ENCODE assay signal across 9 cellular contexts in the genomic region with DNA sequence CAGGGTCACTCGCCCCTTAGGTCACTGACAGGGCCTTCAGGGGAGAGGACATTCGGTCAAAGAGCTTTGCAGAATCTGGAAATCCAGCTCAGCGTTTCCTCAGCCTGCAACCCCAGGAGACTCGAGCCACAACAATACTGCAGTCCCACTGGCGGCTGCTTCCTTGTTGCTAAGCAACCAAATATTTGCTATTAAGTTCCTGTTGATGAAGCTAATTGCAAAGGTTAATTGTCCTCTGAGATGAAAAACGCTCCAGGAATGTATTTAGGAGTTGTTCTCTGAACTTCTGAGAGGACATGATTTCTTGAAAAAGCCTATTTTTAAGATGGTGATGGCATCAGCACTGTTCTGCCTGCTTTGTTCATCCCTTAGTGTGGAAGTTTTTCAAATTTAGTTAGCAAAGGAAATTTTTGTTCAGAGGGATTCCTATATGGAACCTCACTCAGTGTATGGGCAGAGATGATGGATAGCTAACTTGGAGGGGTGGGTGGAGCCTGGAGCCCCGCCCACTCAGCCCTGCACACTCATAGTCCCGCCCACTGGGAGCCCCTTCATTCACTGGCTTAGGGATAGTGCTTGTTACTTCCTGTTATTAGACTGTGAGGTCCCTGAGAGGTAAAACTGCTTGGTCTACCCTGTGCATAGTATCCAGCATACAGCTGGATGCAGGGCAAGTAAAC.
DNase-seq lines count a peak whose midpoint lies in the region; ATAC-seq, FAIRE-seq and TF ChIP-seq lines count a peak whose summit lies in the region.
"Had no signal": no experiment of that assay in that cellular context is flagged by ENCODE, and none has a peak within 500 bp of the region (broad histone marks: within the 10 kb centered on the region; RNA-seq: fewer than 3 reads in every experiment).

No MANE protein-coding gene starts in this region.

- H3K4me1 ChIP-seq in colonic mucosa: no peaks in the 10 kb centered on the region
- no peaks in the 10 kb centered on the region for H3K4me1 ChIP-seq in mucosa of rectum (ENCODE audit: control insufficient read depth in 2 of 2, insufficient read depth in 2 of 2, low read length in 2 of 2)

- ATAC-seq in GM21529 (IDR thresholded peaks at IDR 0.05; ENCODE audit: unreplicated experiment) (peak; percentile 67), HG02840 (IDR thresholded peaks at IDR 0.05; ENCODE audit: low FRiP score, unreplicated experiment) (no peak)

- no peak for FAIRE-seq in GM12892 (lab: Jason Lieb, UNC)

- no peak for TF ChIP-seq POLR2A in GM12892 (IDR thresholded peaks at IDR 0.05; ENCODE audit: low read depth, low read length)

- H3K9me3 ChIP-seq in colonic mucosa (no peaks in the 10 kb centered on the region), mucosa of rectum (ENCODE audit: control insufficient read depth in 2 of 2, low read length in 2 of 2) (no peaks in the 10 kb centered on the region)

- H3K27me3 ChIP-seq in colonic mucosa (no peaks in the 10 kb centered on the region), mucosa of rectum (ENCODE audit: control insufficient read depth in 2 of 2, insufficient read depth in 2 of 2, low read length in 2 of 2) (no peaks in the 10 kb centered on the region)

- no peak for TF ChIP-seq CTCF in colonic mucosa (IDR thresholded peaks at IDR 0.05)

- DNase-seq in DMS153 treated with DMSO at 0.1 percent for 48 hours (lab: John Stamatoyannopoulos, UW; ENCODE audit: unreplicated experiment) (peak; percentile 78), NCI-H82 (lab: John Stamatoyannopoulos, UW) (peak; percentile 55), colonic mucosa (no peak), GM12892 (ENCODE audit: insufficient read length) (no peak)
- no peak for DNase-seq in effector CD8-positive, alpha-beta T cell (lab: John Stamatoyannopoulos, UW)

- peak overlapping the region; percentile 25 for H3K27ac ChIP-seq in colonic mucosa
- H3K27ac ChIP-seq in mucosa of rectum (ENCODE audit: low read depth in 2 of 2, low read length in 2 of 2): peak overlapping the region; percentile 54 to 61
- H3K27ac ChIP-seq: KMS-11 had no signal

- H3K9ac ChIP-seq in colonic mucosa (ENCODE audit: low read depth in 2 of 2, low read length in 2 of 2) (no peak overlapping the region), mucosa of rectum (ENCODE audit: low read depth in 1 of 2, low read length in 2 of 2) (no peak overlapping the region)
- H3K9ac ChIP-seq: KMS-11 had no signal

- no peaks in the 10 kb centered on the region for H3K36me3 ChIP-seq in colonic mucosa
- H3K36me3 ChIP-seq in mucosa of rectum (ENCODE audit: control insufficient read depth in 2 of 2, insufficient read depth in 2 of 2, low read length in 2 of 2): no peaks in the 10 kb centered on the region

- intact Hi-C loops in colonic mucosa (cut with DNase I): no loop called here

- H3K4me3 ChIP-seq in colonic mucosa (no peak overlapping the region), mucosa of rectum (ENCODE audit: low read length in 2 of 2) (no peak overlapping the region)

Comparison
In these comparisons a context has a peak if more than half of its experiments do, and no peak if none do; other contexts are left out.
1. DNase-seq: peak in DMS153 treated with DMSO at 0.1 percent for 48 hours (single experiment) and NCI-H82 (single experiment); none in colonic mucosa (single experiment), effector CD8-positive, alpha-beta T cell (single experiment) and GM12892 (single experiment).